In genomic region chr11:61418136-61418535, GRCh38 we compare ENCODE assay signal across 14 cellular contexts. TPM values are rescaled to one million over a fixed set of nuclear protein-coding genes. Genes with fewer than 3 reads are reported as not detected.
DNase-seq lines count a peak whose midpoint lies in the region; ATAC-seq and TF ChIP-seq lines count a peak whose summit lies in the region.
"Had no signal": no experiment of that assay in that cellular context is flagged by ENCODE, and none has a peak within 500 bp of the region (broad histone marks: within the 10 kb centered on the region; RNA-seq: fewer than 3 reads in every experiment).

No MANE protein-coding gene starts in this region.

- H3K27ac Mint-ChIP-seq in MCF 10A (ENCODE audit: low read depth, unreplicated experiment) = no peak overlapping the region
- H3K27ac Mint-ChIP-seq in activated CD4-positive, alpha-beta memory T cell treated with anti-CD3 and anti-CD28 coated beads, Interleukin-2, amount 10 ng/mL, durations not matched to agents 7 days and 5 days = peak overlapping the region; percentile 18
- H3K27ac Mint-ChIP-seq in stimulated activated naive B cell treated with anti-CD40 and anti-IgM and Interleukin-4, amounts not matched to agents 10 μg/mL and 1 μg/mL and 100 μg/mL, for 72 hours = peak overlapping the region; percentile 27

- no peaks in the 10 kb centered on the region for H4K20me1 ChIP-seq in mammary epithelial cell (ENCODE audit: insufficient read depth, low read length)

- H3K4me1 Mint-ChIP-seq in MCF 10A (ENCODE audit: insufficient read depth, unreplicated experiment) = peaks cover 9% of the 10 kb centered on the region
- peaks cover 65% of the 10 kb centered on the region for H3K4me1 Mint-ChIP-seq in activated CD4-positive, alpha-beta memory T cell treated with anti-CD3 and anti-CD28 coated beads, Interleukin-2, amount 10 ng/mL, durations not matched to agents 7 days and 5 days
- peaks cover 16 to 36% of the 10 kb centered on the region in 2 donors for H3K4me1 Mint-ChIP-seq in stimulated activated naive B cell treated with anti-CD40 and anti-IgM and Interleukin-4, amounts not matched to agents 10 μg/mL and 1 μg/mL and 100 μg/mL, for 72 hours

- no peak overlapping the region for H3K9ac ChIP-seq in mammary epithelial cell (ENCODE audit: insufficient read depth, low read length)
- H3K9ac ChIP-seq: SK-N-SH had no signal

- no peak for ATAC-seq in stimulated activated naive B cell treated with anti-CD40 and anti-IgM and Interleukin-4, amounts not matched to agents 10 μg/mL and 1 μg/mL and 100 μg/mL, for 72 hours (replicated peaks)
- ATAC-seq in SK-N-SH treated with all-trans-retinoic acid at 6 μM for 48 hours (no peak), HG03095 (IDR thresholded peaks at IDR 0.05; ENCODE audit: unreplicated experiment) (no peak)

- no peak overlapping the region for H3K4me3 ChIP-seq in mammary epithelial cell (replicated peaks in 1 of 3; ENCODE audit: insufficient read depth in 1 of 3, low read depth in 2 of 3, low read length in 3 of 3)
- H3K4me3 ChIP-seq in effector memory CD4-positive, alpha-beta T cell (ENCODE audit: insufficient read depth, low read depth, low read length, poor library complexity, severe bottlenecking) = no peak overlapping the region

- H3K9me3 Mint-ChIP-seq in MCF 10A (ENCODE audit: unreplicated experiment) = no peaks in the 10 kb centered on the region
- no peaks in the 10 kb centered on the region for H3K9me3 Mint-ChIP-seq in activated CD4-positive, alpha-beta memory T cell treated with anti-CD3 and anti-CD28 coated beads, Interleukin-2, amount 10 ng/mL, durations not matched to agents 7 days and 5 days
- H3K9me3 Mint-ChIP-seq in stimulated activated naive B cell treated with anti-CD40 and anti-IgM and Interleukin-4, amounts not matched to agents 10 μg/mL and 1 μg/mL and 100 μg/mL, for 72 hours = no peaks in the 10 kb centered on the region
- H3K9me3 Mint-ChIP-seq: IgD-negative memory B cell had no signal

- TF ChIP-seq CTCF in mammary epithelial cell (conservative IDR thresholded peaks at IDR 0.05 in 1 of 2, IDR thresholded peaks at IDR 0.05 in 1 of 2; ENCODE audit: extremely low read depth in 1 of 2, insufficient read depth in 1 of 2, low read depth in 1 of 2, low read length in 2 of 2) (no peak), MCF 10A (IDR thresholded peaks at IDR 0.05; ENCODE audit: unreplicated experiment) (no peak)

- peaks cover 67% of the 10 kb centered on the region for H3K79me2 ChIP-seq in mammary epithelial cell (ENCODE audit: insufficient read depth, low read length)

- DNase-seq in mammary epithelial cell = peak; percentile 80
- no peak for DNase-seq in MCF 10A (ENCODE audit: unreplicated experiment)
- DNase-seq in activated CD4-positive, alpha-beta memory T cell treated with anti-CD3 and anti-CD28 coated beads, Interleukin-2, amount 10 ng/mL, durations not matched to agents 7 days and 5 days = no peak
- peak; percentile 36 for DNase-seq in iris pigment epithelial cell (ENCODE audit: low read depth)
- DNase-seq in stimulated activated naive B cell treated with anti-CD40 and anti-IgM and Interleukin-4, amounts not matched to agents 10 μg/mL and 1 μg/mL and 100 μg/mL, for 72 hours = no peak
- DNase-seq in effector memory CD4-positive, alpha-beta T cell = no peak
- DNase-seq: DMS79; NCI-H1417 treated with DMSO at 0.1 percent for 48 hours; NCI-H446 treated with DMSO at 0.1 percent for 48 hours; SK-N-SH; stimulated activated CD4-positive, alpha-beta T cell treated with anti-CD3 and anti-CD28 coated beads, Interleukin-2, amount 100 ng/mL, for 48 hours had no signal

- in situ Hi-C loops in mammary epithelial cell (cut with MboI; ENCODE audit: low sequenced_read_pairs in 2 of 2) = no loop called here

- H3K4me2 ChIP-seq in mammary epithelial cell (ENCODE audit: insufficient read depth, low read depth, low read length) = no peak overlapping the region
- H3K4me2 ChIP-seq: SK-N-SH had no signal

- H3K27me3 Mint-ChIP-seq in MCF 10A (ENCODE audit: insufficient read depth, unreplicated experiment) = no peaks in the 10 kb centered on the region
- H3K27me3 Mint-ChIP-seq in activated CD4-positive, alpha-beta memory T cell treated with anti-CD3 and anti-CD28 coated beads, Interleukin-2, amount 10 ng/mL, durations not matched to agents 7 days and 5 days = no peaks in the 10 kb centered on the region
- H3K27me3 Mint-ChIP-seq in stimulated activated naive B cell treated with anti-CD40 and anti-IgM and Interleukin-4, amounts not matched to agents 10 μg/mL and 1 μg/mL and 100 μg/mL, for 72 hours = no peaks in the 10 kb centered on the region
- H3K27me3 Mint-ChIP-seq: IgD-negative memory B cell had no signal

- H3K27ac ChIP-seq in mammary epithelial cell (ENCODE audit: insufficient read depth, low read depth, low read length) = no peak overlapping the region
- H3K27ac ChIP-seq in effector memory CD4-positive, alpha-beta T cell (ENCODE audit: insufficient read depth, low read length, poor library complexity, severe bottlenecking) = no peak overlapping the region

- H3K9me3 ChIP-seq in mammary epithelial cell (replicated peaks; ENCODE audit: insufficient read depth, low read length) = no peaks in the 10 kb centered on the region
- no peaks in the 10 kb centered on the region for H3K9me3 ChIP-seq in effector memory CD4-positive, alpha-beta T cell (ENCODE audit: control insufficient read depth, low read length)
- H3K9me3 ChIP-seq: SK-N-SH had no signal

- BruUV-seq in mammary epithelial cell (replicated peaks; lab: Mats Ljungman, UMichigan) (no TSS peak), MCF 10A (replicated peaks; lab: Mats Ljungman, UMichigan) (no TSS peak)

- no peak overlapping the region for H2AFZ ChIP-seq in mammary epithelial cell (ENCODE audit: low read depth, low read length)

- H3K4me3 Mint-ChIP-seq in MCF 10A (ENCODE audit: unreplicated experiment) = no peak overlapping the region
- no peak overlapping the region for H3K4me3 Mint-ChIP-seq in activated CD4-positive, alpha-beta memory T cell treated with anti-CD3 and anti-CD28 coated beads, Interleukin-2, amount 10 ng/mL, durations not matched to agents 7 days and 5 days
- H3K4me3 Mint-ChIP-seq in stimulated activated naive B cell treated with anti-CD40 and anti-IgM and Interleukin-4, amounts not matched to agents 10 μg/mL and 1 μg/mL and 100 μg/mL, for 72 hours = no peak overlapping the region
- H3K4me3 Mint-ChIP-seq: IgD-negative memory B cell had no signal

- H3K36me3 ChIP-seq in mammary epithelial cell (ENCODE audit: insufficient read depth, low read length) = peaks cover 47% of the 10 kb centered on the region
- peaks cover 82% of the 10 kb centered on the region for H3K36me3 ChIP-seq in effector memory CD4-positive, alpha-beta T cell (ENCODE audit: control insufficient read depth, insufficient read depth, low read length)

- peaks cover 97% of the 10 kb centered on the region for H3K36me3 Mint-ChIP-seq in MCF 10A (ENCODE audit: insufficient read depth, unreplicated experiment)
- H3K36me3 Mint-ChIP-seq in activated CD4-positive, alpha-beta memory T cell treated with anti-CD3 and anti-CD28 coated beads, Interleukin-2, amount 10 ng/mL, durations not matched to agents 7 days and 5 days (ENCODE audit: low read depth) = peaks cover 96% of the 10 kb centered on the region
- H3K36me3 Mint-ChIP-seq in stimulated activated naive B cell treated with anti-CD40 and anti-IgM and Interleukin-4, amounts not matched to agents 10 μg/mL and 1 μg/mL and 100 μg/mL, for 72 hours = peaks cover 40 to 53% of the 10 kb centered on the region in 2 donors

- POLR2A ChIA-PET in MCF 10A (lab: Yijun Ruan, JAX) = interaction anchor here (0.7 to 1.5 kb wide), 4 partner anchors 11 to 56 kb away, joined by 3 to 4 read pairs (median 4); partner anchors contain the start of genes CPSF7, CYB561A3, SDHAF2 and TMEM138
- POLR2A ChIA-PET in activated CD4-positive, alpha-beta memory T cell treated with anti-CD3 and anti-CD28 coated beads, Interleukin-2, amount 10 ng/mL, durations not matched to agents 7 days and 5 days (lab: Charles Lee) = interaction anchor here (0.9 kb wide), 1 partner anchor 11 kb away, joined by 3 read pairs; no protein-coding TSS in a partner anchor

- CTCF ChIA-PET in mammary epithelial cell (lab: Charles Lee; ENCODE audit: low non-redundant PET) = no interaction called here
- CTCF ChIA-PET in MCF 10A (lab: Yijun Ruan, JAX) = interaction anchor here (0.7 to 1.2 kb wide), 2 partner anchors 17 to 82 kb away, joined by 3 to 5 read pairs; no protein-coding TSS in a partner anchor
- CTCF ChIA-PET in activated CD4-positive, alpha-beta memory T cell treated with anti-CD3 and anti-CD28 coated beads, Interleukin-2, amount 10 ng/mL, durations not matched to agents 7 days and 5 days (lab: Charles Lee) = interaction anchor here (1.3 kb wide), 1 partner anchor 17 kb away, joined by 3 read pairs; no protein-coding TSS in a partner anchor

- intact Hi-C loops in mammary epithelial cell (cut with micrococcal nuclease) (no loop called here), MCF 10A (cut with micrococcal nuclease) (no loop called here)

- H3K27me3 ChIP-seq in mammary epithelial cell (ENCODE audit: insufficient read depth, low read length) = no peaks in the 10 kb centered on the region
- H3K27me3 ChIP-seq in effector memory CD4-positive, alpha-beta T cell (replicated peaks; ENCODE audit: control insufficient read depth, insufficient read depth, low read length, poor library complexity, severe bottlenecking) = no peaks in the 10 kb centered on the region

- dilution Hi-C loops in mammary epithelial cell (cut with HindIII; ENCODE audit: low sequenced_read_pairs) = no loop called here

- H3K4me1 ChIP-seq in mammary epithelial cell (ENCODE audit: insufficient read depth, low read length) = no peaks in the 10 kb centered on the region
- H3K4me1 ChIP-seq in effector memory CD4-positive, alpha-beta T cell (ENCODE audit: control insufficient read depth, insufficient read depth, low read length, poor library complexity, severe bottlenecking) = no peaks in the 10 kb centered on the region

RNA-seq across cellular contexts. Expression of gene CPSF7, which starts 11.6 kb away (rescaled TPM):
- total RNA-seq in mammary epithelial cell (10 to 100 TPM; 27.2 to 77.7 TPM), MCF 10A (2022) (99.9 and 111 TPM in 2 replicates)
- polyA plus RNA-seq in mammary epithelial cell = 50.7 TPM
- polyA minus RNA-seq in mammary epithelial cell = 59.9 TPM
- total RNA-seq in activated CD4-positive, alpha-beta memory T cell treated with anti-CD3 and anti-CD28 coated beads, Interleukin-2, amount 10 ng/mL, durations not matched to agents 7 days and 5 days = 10 to 100 TPM; 89.6 to 90.2 TPM

RNA-seq across cellular contexts. Expression of gene SDHAF2, which starts 11.8 kb away (rescaled TPM):
- total RNA-seq in mammary epithelial cell = 10 to 100 TPM; 21.7 to 48.2 TPM
- polyA plus RNA-seq in mammary epithelial cell = 62.4 TPM
- 62.8 TPM for polyA minus RNA-seq in mammary epithelial cell
- 30.1 and 34.6 TPM in 2 replicates for total RNA-seq in MCF 10A (2022)
- total RNA-seq in activated CD4-positive, alpha-beta memory T cell treated with anti-CD3 and anti-CD28 coated beads, Interleukin-2, amount 10 ng/mL, durations not matched to agents 7 days and 5 days = 10 to 100 TPM; 47.3 to 47.5 TPM

RNA-seq across cellular contexts. Expression of gene TMEM216, which starts 25.7 kb away (rescaled TPM):
- 1 to 10 TPM; 6.3 to 8.8 TPM for total RNA-seq in mammary epithelial cell
- 17.1 TPM for polyA plus RNA-seq in mammary epithelial cell
- polyA minus RNA-seq in mammary epithelial cell = 4.3 TPM
- total RNA-seq in MCF 10A (2022) = 3.2 and 4.0 TPM in 2 replicates
- 1 to 10 TPM; 7.6 to 9.3 TPM for total RNA-seq in activated CD4-positive, alpha-beta memory T cell treated with anti-CD3 and anti-CD28 coated beads, Interleukin-2, amount 10 ng/mL, durations not matched to agents 7 days and 5 days

RNA-seq across cellular contexts. Expression of gene TMEM138, which starts 56.0 kb away (rescaled TPM):
- 10 to 100 TPM; 40.2 to 81.9 TPM for total RNA-seq in mammary epithelial cell
- 57.8 TPM for polyA plus RNA-seq in mammary epithelial cell
- 31.5 TPM for polyA minus RNA-seq in mammary epithelial cell
- total RNA-seq in MCF 10A (2022) = 39.9 and 46.5 TPM in 2 replicates
- 10 to 100 TPM; 45.5 to 50.0 TPM for total RNA-seq in activated CD4-positive, alpha-beta memory T cell treated with anti-CD3 and anti-CD28 coated beads, Interleukin-2, amount 10 ng/mL, durations not matched to agents 7 days and 5 days

RNA-seq across cellular contexts. Expression of gene CYB561A3, which starts 56.5 kb away (rescaled TPM):
- 10 to 100 TPM; 65.8 to 74.8 TPM for total RNA-seq in mammary epithelial cell
- polyA plus RNA-seq in mammary epithelial cell = 59.4 TPM
- 78.6 TPM for polyA minus RNA-seq in mammary epithelial cell
- total RNA-seq in MCF 10A (2022) = 28.4 and 28.8 TPM in 2 replicates
- 10 to 100 TPM; 36.0 to 38.6 TPM for total RNA-seq in activated CD4-positive, alpha-beta memory T cell treated with anti-CD3 and anti-CD28 coated beads, Interleukin-2, amount 10 ng/mL, durations not matched to agents 7 days and 5 days

Comparison
In these comparisons a context has a peak if more than half of its experiments do, and no peak if none do; other contexts are left out.
1. DNase-seq: peak in mammary epithelial cell (single experiment) and iris pigment epithelial cell (single experiment); none in MCF 10A (single experiment), activated CD4-positive, alpha-beta memory T cell treated with anti-CD3 and anti-CD28 coated beads, Interleukin-2, amount 10 ng/mL, durations not matched to agents 7 days and 5 days (single experiment), stimulated activated naive B cell treated with anti-CD40 and anti-IgM and Interleukin-4, amounts not matched to agents 10 μg/mL and 1 μg/mL and 100 μg/mL, for 72 hours (single experiment) and effector memory CD4-positive, alpha-beta T cell (0 of 3).